17 cellular contexts compared by ENCODE assay signal in genomic region chr13:34038326-34039068, GRCh38.
DNase-seq lines count a peak whose midpoint lies in the region; ATAC-seq and TF ChIP-seq lines count a peak whose summit lies in the region.
"Had no signal": no experiment of that assay in that cellular context is flagged by ENCODE, and none has a peak within 500 bp of the region (broad histone marks: within the 10 kb centered on the region; RNA-seq: fewer than 3 reads in every experiment).

No MANE protein-coding gene starts in this region.

- no peaks in the 10 kb centered on the region for H3K36me3 ChIP-seq in CD4-positive, alpha-beta memory T cell (ENCODE audit: insufficient read depth, low read length)
- H3K36me3 ChIP-seq: esophagus muscularis mucosa, lower lobe of right lung, suprapubic skin, WERI-Rb-1 had no signal

- peaks cover 3 to 4% of the 10 kb centered on the region in 2 donors for H3K27me3 Mint-ChIP-seq in CD4-positive, alpha-beta memory T cell
- H3K27me3 Mint-ChIP-seq: activated naive CD8-positive, alpha-beta T cell treated with anti-CD3 and anti-CD28 coated beads, Interleukin-2, amount 50 U/mL, for 24 hours; CD8-positive, alpha-beta memory T cell had no signal

- CTCF ChIA-PET in CD4-positive, alpha-beta memory T cell (lab: Charles Lee; ENCODE audit: partially characterized antibody): no interaction called here
- CTCF ChIA-PET in HEK293T (lab: Yijun Ruan, JAX): no interaction called here

- no peaks in the 10 kb centered on the region for H3K4me1 ChIP-seq in CD4-positive, alpha-beta memory T cell (ENCODE audit: insufficient read depth, low read length)
- H3K4me1 ChIP-seq: esophagus muscularis mucosa, lower lobe of right lung, parathyroid adenoma, suprapubic skin had no signal

- peaks cover 0 to 8% (median 2%) of the 10 kb centered on the region in 8 donors for H3K9me3 Mint-ChIP-seq in CD4-positive, alpha-beta memory T cell
- H3K9me3 Mint-ChIP-seq: activated naive CD8-positive, alpha-beta T cell treated with anti-CD3 and anti-CD28 coated beads, Interleukin-2, amount 50 U/mL, for 24 hours had no signal

- ATAC-seq in GM18519 (IDR thresholded peaks at IDR 0.05; ENCODE audit: low FRiP score, unreplicated experiment) (peak; percentile 41), GM21723 (IDR thresholded peaks at IDR 0.05; ENCODE audit: unreplicated experiment) (peak; percentile 74), HG03442 (IDR thresholded peaks at IDR 0.05; ENCODE audit: unreplicated experiment) (peak; percentile 41)
- ATAC-seq: activated naive CD8-positive, alpha-beta T cell treated with anti-CD3 and anti-CD28 coated beads, Interleukin-2, amount 50 U/mL, for 24 hours; lower lobe of right lung had no signal

- H3K27me3 ChIP-seq in CD4-positive, alpha-beta memory T cell (ENCODE audit: insufficient read depth, low read length): no peaks in the 10 kb centered on the region
- H3K27me3 ChIP-seq: esophagus muscularis mucosa, suprapubic skin had no signal

- H3K27ac ChIP-seq in CD4-positive, alpha-beta memory T cell (ENCODE audit: low read depth, low read length): no peak overlapping the region
- H3K27ac ChIP-seq: esophagus muscularis mucosa, lower lobe of right lung, parathyroid adenoma, suprapubic skin, WERI-Rb-1 had no signal

- H3K36me3 Mint-ChIP-seq in CD4-positive, alpha-beta memory T cell: no peaks in the 10 kb centered on the region
- H3K36me3 Mint-ChIP-seq: CD8-positive, alpha-beta memory T cell had no signal

- H3K9me3 ChIP-seq in CD4-positive, alpha-beta memory T cell (ENCODE audit: control insufficient read depth in 1 of 2, low read length in 2 of 2): no peaks in the 10 kb centered on the region
- H3K9me3 ChIP-seq: esophagus muscularis mucosa, lower lobe of right lung, suprapubic skin had no signal

- POLR2A ChIA-PET in CD4-positive, alpha-beta memory T cell (lab: Charles Lee; ENCODE audit: partially characterized antibody): no interaction called here
- POLR2A ChIA-PET in HEK293T (lab: Yijun Ruan, JAX): no interaction called here

- H3K4me1 Mint-ChIP-seq in CD4-positive, alpha-beta memory T cell: no peaks in the 10 kb centered on the region
- H3K4me1 Mint-ChIP-seq: activated naive CD8-positive, alpha-beta T cell treated with anti-CD3 and anti-CD28 coated beads, Interleukin-2, amount 50 U/mL, for 24 hours; CD8-positive, alpha-beta memory T cell had no signal

- TF ChIP-seq CTCF in lower leg skin (IDR thresholded peaks at IDR 0.05): no peak

- H3K4me3 Mint-ChIP-seq in CD4-positive, alpha-beta memory T cell: no peak overlapping the region
- H3K4me3 Mint-ChIP-seq: activated naive CD8-positive, alpha-beta T cell treated with anti-CD3 and anti-CD28 coated beads, Interleukin-2, amount 50 U/mL, for 24 hours; CD8-positive, alpha-beta memory T cell had no signal

- 76 to 86% methylated on average over 6 of the region's 6 CpGs for WGBS in lower leg skin, 2 donors

- H3K4me3 ChIP-seq in CD4-positive, alpha-beta memory T cell (ENCODE audit: low read length in 2 of 2): no peak overlapping the region
- H3K4me3 ChIP-seq in lower leg skin (ENCODE audit: low read depth, poor library complexity, severe bottlenecking): no peak overlapping the region
- H3K4me3 ChIP-seq: esophagus muscularis mucosa, lower lobe of right lung, suprapubic skin had no signal

- no peak for TF ChIP-seq POLR2A in lower leg skin (IDR thresholded peaks at IDR 0.05)

- DNase-seq in head of caudate nucleus: peak in 37 of 42 donors; percentile 9 to 71 (median 41)
- no peak for DNase-seq in CD4-positive, alpha-beta memory T cell
- DNase-seq in RKO (ENCODE audit: low spot score): no peak
- no peak for DNase-seq in lower leg skin (ENCODE audit: low spot score in 2 of 2)
- DNase-seq in HEK293T (ENCODE audit: extremely low spot score): no peak
- DNase-seq: activated naive CD8-positive, alpha-beta T cell treated with anti-CD3 and anti-CD28 coated beads, Interleukin-2, amount 50 U/mL, for 24 hours; CD8-positive, alpha-beta memory T cell; lower lobe of right lung; NCI-H2227 treated with DMSO at 0.1 percent for 48 hours; stimulated activated CD4-positive, alpha-beta T cell treated with anti-CD3 and anti-CD28 coated beads, Interleukin-4, amount 100 ng/mL, for 24 hours; WERI-Rb-1 had no signal

- H3K27ac Mint-ChIP-seq in CD4-positive, alpha-beta memory T cell: no peak overlapping the region
- H3K27ac Mint-ChIP-seq: activated naive CD8-positive, alpha-beta T cell treated with anti-CD3 and anti-CD28 coated beads, Interleukin-2, amount 50 U/mL, for 24 hours; CD8-positive, alpha-beta memory T cell had no signal

- intact Hi-C loops in head of caudate nucleus (cut with DNase I) (no loop called here), lower leg skin (cut with DNase I; ENCODE audit: low total_unique reads) (no loop called here)
- intact Hi-C loops in CD4-positive, alpha-beta memory T cell (cut with micrococcal nuclease): no loop called here

TF ChIP-seq in HEK293T, 16 proteins besides CTCF, POLR2A, EP300 and RAD21:
- no peak for TF ChIP-seq TARDBP (IDR thresholded peaks at IDR 0.05)
- no peak for TF ChIP-seq SUZ12 (IDR thresholded peaks at IDR 0.05)
- TF ChIP-seq LEF1 (IDR thresholded peaks at IDR 0.05; ENCODE audit: borderline replicate concordance): no peak
- no peak for TF ChIP-seq FOXA1 (IDR thresholded peaks at IDR 0.05)
- TF ChIP-seq FOXK2 (IDR thresholded peaks at IDR 0.05): no peak
- no peak for TF ChIP-seq CTBP1 (IDR thresholded peaks at IDR 0.05; ENCODE audit: borderline replicate concordance)
- no peak for TF ChIP-seq BHLHE40 (IDR thresholded peaks at IDR 0.05; ENCODE audit: borderline replicate concordance)

Comparison
In these comparisons a context has a peak if more than half of its experiments do, and no peak if none do; other contexts are left out.
1. DNase-seq: peak in head of caudate nucleus (37 of 42); none in CD4-positive, alpha-beta memory T cell (0 of 5), RKO (single experiment), lower leg skin (0 of 2) and HEK293T (single experiment).
2. Peak in every context shown above with its lines, with median percentiles within 50 percentile points of each other: ATAC-seq.